1 cellular context compared by ENCODE assay signal in the genomic region with DNA sequence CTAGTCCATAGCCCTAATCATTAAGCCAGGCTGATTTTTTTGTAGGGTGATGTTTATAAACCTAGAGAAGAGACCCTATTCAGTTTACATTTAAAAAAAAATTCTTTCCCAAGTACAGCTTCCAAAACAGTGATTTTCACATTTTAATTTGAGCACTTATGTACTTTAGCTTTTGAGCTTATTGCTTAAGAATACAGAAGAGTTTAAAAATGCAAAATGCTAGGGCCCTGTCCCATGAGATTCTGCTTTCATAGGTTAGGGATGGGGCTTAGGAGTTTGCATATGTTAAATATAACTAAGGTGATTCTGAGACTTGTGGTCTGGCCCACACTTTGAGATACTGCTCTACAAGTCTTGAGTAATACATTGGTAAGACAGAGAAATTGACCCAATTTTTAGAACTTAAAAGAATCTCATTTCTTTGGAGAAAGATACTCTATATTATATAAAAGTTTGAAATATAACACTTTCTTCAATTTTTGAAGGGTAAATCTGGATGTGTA.
TF ChIP-seq lines count a peak whose summit lies in the region.

No MANE protein-coding gene starts in this region.

TF ChIP-seq in GM23338, 12 proteins besides CTCF, POLR2A, EP300 and RAD21 (continued from another document):
- TF ChIP-seq EZH2phosphoT487 (IDR thresholded peaks at IDR 0.05; ENCODE audit: unreplicated experiment) (no peak), ZNF114 (CRISPR knock-in tag; IDR thresholded peaks at IDR 0.05) (no peak), STAT1 (IDR thresholded peaks at IDR 0.05; ENCODE audit: unreplicated experiment) (no peak)
- TF ChIP-seq, protein P1, sequence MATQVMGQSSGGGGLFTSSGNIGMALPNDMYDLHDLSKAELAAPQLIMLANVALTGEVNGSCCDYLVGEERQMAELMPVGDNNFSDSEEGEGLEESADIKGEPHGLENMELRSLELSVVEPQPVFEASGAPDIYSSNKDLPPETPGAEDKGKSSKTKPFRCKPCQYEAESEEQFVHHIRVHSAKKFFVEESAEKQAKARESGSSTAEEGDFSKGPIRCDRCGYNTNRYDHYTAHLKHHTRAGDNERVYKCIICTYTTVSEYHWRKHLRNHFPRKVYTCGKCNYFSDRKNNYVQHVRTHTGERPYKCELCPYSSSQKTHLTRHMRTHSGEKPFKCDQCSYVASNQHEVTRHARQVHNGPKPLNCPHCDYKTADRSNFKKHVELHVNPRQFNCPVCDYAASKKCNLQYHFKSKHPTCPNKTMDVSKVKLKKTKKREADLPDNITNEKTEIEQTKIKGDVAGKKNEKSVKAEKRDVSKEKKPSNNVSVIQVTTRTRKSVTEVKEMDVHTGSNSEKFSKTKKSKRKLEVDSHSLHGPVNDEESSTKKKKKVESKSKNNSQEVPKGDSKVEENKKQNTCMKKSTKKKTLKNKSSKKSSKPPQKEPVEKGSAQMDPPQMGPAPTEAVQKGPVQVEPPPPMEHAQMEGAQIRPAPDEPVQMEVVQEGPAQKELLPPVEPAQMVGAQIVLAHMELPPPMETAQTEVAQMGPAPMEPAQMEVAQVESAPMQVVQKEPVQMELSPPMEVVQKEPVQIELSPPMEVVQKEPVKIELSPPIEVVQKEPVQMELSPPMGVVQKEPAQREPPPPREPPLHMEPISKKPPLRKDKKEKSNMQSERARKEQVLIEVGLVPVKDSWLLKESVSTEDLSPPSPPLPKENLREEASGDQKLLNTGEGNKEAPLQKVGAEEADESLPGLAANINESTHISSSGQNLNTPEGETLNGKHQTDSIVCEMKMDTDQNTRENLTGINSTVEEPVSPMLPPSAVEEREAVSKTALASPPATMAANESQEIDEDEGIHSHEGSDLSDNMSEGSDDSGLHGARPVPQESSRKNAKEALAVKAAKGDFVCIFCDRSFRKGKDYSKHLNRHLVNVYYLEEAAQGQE (IDR thresholded peaks at IDR 0.05; ENCODE audit: unreplicated experiment): no peak
